ENCODE assay signal across 15 cellular contexts in genomic region chr3:11507719-11508118, GRCh38.
DNase-seq lines count a peak whose midpoint lies in the region; ATAC-seq, FAIRE-seq and TF ChIP-seq lines count a peak whose summit lies in the region.
"Had no signal": no experiment of that assay in that cellular context is flagged by ENCODE, and none has a peak within 500 bp of the region (broad histone marks: within the 10 kb centered on the region; RNA-seq: fewer than 3 reads in every experiment).

No MANE protein-coding gene starts in this region.

- H3K27ac ChIP-seq in astrocyte (ENCODE audit: low read depth, low read length) (no peak overlapping the region), lower lobe of right lung (peak overlapping the region; percentile 59), tibial artery (peak overlapping the region; percentile 85 to 92)

- H3K9me3 ChIP-seq in astrocyte (ENCODE audit: insufficient read depth, low read depth, low read length) (no peaks in the 10 kb centered on the region), lower lobe of right lung (no peaks in the 10 kb centered on the region), tibial artery (no peaks in the 10 kb centered on the region)
- H3K9me3 ChIP-seq: testis had no signal

- no peak for DNase-seq in activated T-cell treated with anti-CD3 and anti-CD28 coated beads, Interleukin-2, amount 50 U/mL, for 72 hours
- DNase-seq in activated T-cell treated with anti-CD3 and anti-CD28 coated beads, Interleukin-2, amount 50 U/mL, for 1 hour, result no peak
- DNase-seq in astrocyte (ENCODE audit: low read depth) (no peak), lower lobe of right lung (no peak), tibial artery (no peak), posterior vena cava (ENCODE audit: low spot score) (no peak), NCI-H2029 treated with DMSO at 0.1 percent for 48 hours (lab: John Stamatoyannopoulos, UW) (no peak), NCI-H526 (lab: John Stamatoyannopoulos, UW) (no peak)
- DNase-seq: ACHN; activated naive CD4-positive, alpha-beta T cell treated with anti-CD3 and anti-CD28 coated beads for 36 hours; cortex of kidney; DMS79; testis had no signal

- H3K4me2 ChIP-seq in astrocyte (ENCODE audit: low read length), result no peak overlapping the region

- no peak overlapping the region for H3K4me3 ChIP-seq in astrocyte (ENCODE audit: insufficient read depth, low read depth, low read length)
- no peak overlapping the region for H3K4me3 ChIP-seq in lower lobe of right lung
- H3K4me3 ChIP-seq in tibial artery, result no peak overlapping the region
- H3K4me3 ChIP-seq: testis had no signal

- no peak for ATAC-seq in activated T-cell treated with anti-CD3 and anti-CD28 coated beads, Interleukin-2, amount 50 U/mL, for 72 hours (replicated peaks in 1 of 2)
- no peak for ATAC-seq in lower lobe of right lung

- no peaks in the 10 kb centered on the region for H3K27me3 Mint-ChIP-seq in activated T-cell treated with anti-CD3 and anti-CD28 coated beads, Interleukin-2, amount 50 U/mL, for 72 hours (ENCODE audit: low read depth)
- H3K27me3 Mint-ChIP-seq in astrocyte (ENCODE audit: low read depth, unreplicated experiment), result no peaks in the 10 kb centered on the region
- H3K27me3 Mint-ChIP-seq: IgD-negative memory B cell had no signal

- no peak overlapping the region for H2AFZ ChIP-seq in astrocyte (ENCODE audit: low read depth, low read length)

- no peaks in the 10 kb centered on the region for H3K4me1 Mint-ChIP-seq in activated T-cell treated with anti-CD3 and anti-CD28 coated beads, Interleukin-2, amount 50 U/mL, for 72 hours (ENCODE audit: low read depth)
- H3K4me1 Mint-ChIP-seq in astrocyte (ENCODE audit: low read depth, unreplicated experiment), result peaks cover 33% of the 10 kb centered on the region

- intact Hi-C loops in lower lobe of right lung (cut with DNase I), result no loop called here
- intact Hi-C loops in tibial artery (cut with DNase I; ENCODE audit: low total_unique reads), result no loop called here
- intact Hi-C loops in posterior vena cava (cut with DNase I), result loop anchor here in 1 of 2 donors (10.0 kb wide), 1 partner anchor 73 kb away; no protein-coding TSS in a partner anchor

- H3K27ac Mint-ChIP-seq in activated T-cell treated with anti-CD3 and anti-CD28 coated beads, Interleukin-2, amount 50 U/mL, for 72 hours, result peak overlapping the region; percentile 75
- H3K27ac Mint-ChIP-seq in astrocyte (ENCODE audit: unreplicated experiment), result peak overlapping the region; percentile 22
- H3K27ac Mint-ChIP-seq: activated naive CD4-positive, alpha-beta T cell treated with anti-CD3 and anti-CD28 coated beads for 36 hours; IgD-negative memory B cell; T-helper 1 cell treated with Interleukin-12 subunit alpha and Interleukin-12 subunit beta and Interleukin-4 antibody, amounts not matched to agents 30 μg/mL and 1 μg/mL, for 36 hours had no signal

- no peaks in the 10 kb centered on the region for H3K79me2 ChIP-seq in astrocyte (ENCODE audit: insufficient read depth, low read length)

- H3K9ac ChIP-seq in astrocyte (ENCODE audit: low read length), result no peak overlapping the region

- H3K9me3 Mint-ChIP-seq in activated T-cell treated with anti-CD3 and anti-CD28 coated beads, Interleukin-2, amount 50 U/mL, for 72 hours, result no peaks in the 10 kb centered on the region
- peaks cover 4% of the 10 kb centered on the region for H3K9me3 Mint-ChIP-seq in astrocyte (ENCODE audit: unreplicated experiment)
- H3K9me3 Mint-ChIP-seq: activated naive CD4-positive, alpha-beta T cell treated with anti-CD3 and anti-CD28 coated beads for 36 hours; T-helper 1 cell treated with Interleukin-12 subunit alpha and Interleukin-12 subunit beta and Interleukin-4 antibody, amounts not matched to agents 30 μg/mL and 1 μg/mL, for 36 hours had no signal

- peak; percentile 5 for FAIRE-seq in astrocyte (lab: Jason Lieb, UNC)

- TF ChIP-seq CTCF in astrocyte (IDR thresholded peaks at IDR 0.05; ENCODE audit: insufficient read depth, low read depth, low read length) (no peak), lower lobe of right lung (IDR thresholded peaks at IDR 0.05) (no peak), tibial artery (IDR thresholded peaks at IDR 0.05) (no peak)

- H4K20me1 ChIP-seq in astrocyte (ENCODE audit: insufficient read depth, low read length), result no peaks in the 10 kb centered on the region

- no peaks in the 10 kb centered on the region for H3K36me3 Mint-ChIP-seq in activated T-cell treated with anti-CD3 and anti-CD28 coated beads, Interleukin-2, amount 50 U/mL, for 72 hours (ENCODE audit: insufficient read depth in 2 of 2)
- peaks cover 5% of the 10 kb centered on the region for H3K36me3 Mint-ChIP-seq in astrocyte (ENCODE audit: low read depth, unreplicated experiment)

- H3K4me3 Mint-ChIP-seq in activated T-cell treated with anti-CD3 and anti-CD28 coated beads, Interleukin-2, amount 50 U/mL, for 72 hours, result no peak overlapping the region
- no peak overlapping the region for H3K4me3 Mint-ChIP-seq in astrocyte (ENCODE audit: unreplicated experiment)
- H3K4me3 Mint-ChIP-seq: activated naive CD4-positive, alpha-beta T cell treated with anti-CD3 and anti-CD28 coated beads for 36 hours; IgD-negative memory B cell; T-helper 1 cell treated with Interleukin-12 subunit alpha and Interleukin-12 subunit beta and Interleukin-4 antibody, amounts not matched to agents 30 μg/mL and 1 μg/mL, for 36 hours had no signal

- H3K27me3 ChIP-seq in astrocyte (ENCODE audit: insufficient read depth, low read length) (no peaks in the 10 kb centered on the region), lower lobe of right lung (ENCODE audit: low read depth) (no peaks in the 10 kb centered on the region), tibial artery (no peaks in the 10 kb centered on the region)
- H3K27me3 ChIP-seq: testis had no signal

- peaks cover 27% of the 10 kb centered on the region for H3K4me1 ChIP-seq in astrocyte (ENCODE audit: insufficient read depth, low read length)
- peaks cover 43% of the 10 kb centered on the region for H3K4me1 ChIP-seq in lower lobe of right lung
- H3K4me1 ChIP-seq in tibial artery, result peaks cover 0 to 33% (median 27%) of the 10 kb centered on the region in 4 donors

- H3K36me3 ChIP-seq in astrocyte (ENCODE audit: insufficient read depth, low read length), result no peaks in the 10 kb centered on the region
- no peaks in the 10 kb centered on the region for H3K36me3 ChIP-seq in lower lobe of right lung
- H3K36me3 ChIP-seq in tibial artery, result no peaks in the 10 kb centered on the region
